ENCODE assay signal across 8 cellular contexts in genomic region chr1:26417111-26417510, GRCh38. TPM values are rescaled to one million over a fixed set of nuclear protein-coding genes. Genes with fewer than 3 reads are reported as not detected.
DNase-seq lines count a peak whose midpoint lies in the region; ATAC-seq and TF ChIP-seq lines count a peak whose summit lies in the region.

No MANE protein-coding gene starts in this region.

- peaks cover 5% of the 10 kb centered on the region for H3K4me1 ChIP-seq in PC-3 (ENCODE audit: insufficient read depth, low read length)
- no peaks in the 10 kb centered on the region for H3K4me1 ChIP-seq in esophagus muscularis mucosa

- DNase-seq in EL = peak; percentile 66
- DNase-seq in Jurkat, Clone E6-1 (ENCODE audit: low read depth, low spot score) = peak; percentile 75
- DNase-seq in PC-3 = peak; percentile 85
- peak; percentile 79 for DNase-seq in activated T-cell treated with anti-CD3 and anti-CD28 coated beads for 48 hours (ENCODE audit: low read depth)
- no peak for DNase-seq in esophagus muscularis mucosa (ENCODE audit: extremely low spot score)
- peak; percentile 74 for DNase-seq in naive B cell
- peak; percentile 82 to 90 for DNase-seq in stimulated activated effector memory CD8-positive, alpha-beta T cell treated with anti-CD3 and anti-CD28 coated beads, Interleukin-12 subunit alpha, Interleukin-12 subunit beta, amount 100 ng/mL, for 72 hours (ENCODE audit: low spot score in 2 of 2)

- H3K9me3 ChIP-seq in PC-3 (ENCODE audit: low read length) (no peaks in the 10 kb centered on the region), esophagus muscularis mucosa (no peaks in the 10 kb centered on the region)

- no peak overlapping the region for H3K4me3 Mint-ChIP-seq in naive B cell
- H3K4me3 Mint-ChIP-seq in stimulated activated effector memory CD8-positive, alpha-beta T cell treated with anti-CD3 and anti-CD28 coated beads, Interleukin-12 subunit alpha, Interleukin-12 subunit beta, amount 100 ng/mL, for 72 hours = no peak overlapping the region

- no peak overlapping the region for H2AFZ ChIP-seq in PC-3 (ENCODE audit: low read length)

- H3K36me3 Mint-ChIP-seq in naive B cell = no peaks in the 10 kb centered on the region
- no peaks in the 10 kb centered on the region for H3K36me3 Mint-ChIP-seq in stimulated activated effector memory CD8-positive, alpha-beta T cell treated with anti-CD3 and anti-CD28 coated beads, Interleukin-12 subunit alpha, Interleukin-12 subunit beta, amount 100 ng/mL, for 72 hours

- no peak overlapping the region for H3K9ac ChIP-seq in PC-3 (ENCODE audit: low read length)

- no peaks in the 10 kb centered on the region for H3K4me1 Mint-ChIP-seq in naive B cell
- no peaks in the 10 kb centered on the region for H3K4me1 Mint-ChIP-seq in stimulated activated effector memory CD8-positive, alpha-beta T cell treated with anti-CD3 and anti-CD28 coated beads, Interleukin-12 subunit alpha, Interleukin-12 subunit beta, amount 100 ng/mL, for 72 hours

- no peaks in the 10 kb centered on the region for H4K20me1 ChIP-seq in PC-3 (ENCODE audit: low read length)

- H3K36me3 ChIP-seq in PC-3 (ENCODE audit: low read depth, low read length) (no peaks in the 10 kb centered on the region), esophagus muscularis mucosa (no peaks in the 10 kb centered on the region)

- TF ChIP-seq POLR2A in esophagus muscularis mucosa (IDR thresholded peaks at IDR 0.05; ENCODE audit: low read depth) = no peak

- POLR2A ChIA-PET in PC-3 (lab: Charles Lee; ENCODE audit: unreplicated experiment) = interaction anchor here (0.6 kb wide), 1 partner anchor 8 kb away, joined by 4 read pairs; no protein-coding TSS in a partner anchor

- no peak for TF ChIP-seq EP300 in esophagus muscularis mucosa (IDR thresholded peaks at IDR 0.05)

- intact Hi-C loops in PC-3 (cut with micrococcal nuclease) (loop anchor here (10.0 kb wide), 1 partner anchor 312 kb away; no protein-coding TSS in a partner anchor), esophagus muscularis mucosa (cut with DNase I) (no loop called here)

- no peak overlapping the region for H3K4me3 ChIP-seq in Jurkat, Clone E6-1 (ENCODE audit: low read length)
- H3K4me3 ChIP-seq in PC-3 (ENCODE audit: low read length) (no peak overlapping the region), esophagus muscularis mucosa (no peak overlapping the region)

- no peaks in the 10 kb centered on the region for H3K79me2 ChIP-seq in PC-3 (ENCODE audit: low read length)

- CTCF ChIA-PET in PC-3 (lab: Charles Lee) = interaction anchor here (0.5 to 1.4 kb wide), 13 partner anchors 12 to 334 kb away, joined by 3 to 10 read pairs (median 4); partner anchors contain the start of genes DHDDS and SH3BGRL3

- no TSS peak for BruUV-seq in PC-3 (replicated peaks; lab: Mats Ljungman, UMichigan)

- H3F3A ChIP-seq in PC-3 (ENCODE audit: low read length, unreplicated experiment) = no peaks in the 10 kb centered on the region

- H3K27me3 Mint-ChIP-seq in naive B cell = peaks cover 41 to 48% (median 42%) of the 10 kb centered on the region in 3 donors

- H3K9me3 Mint-ChIP-seq in naive B cell = peaks cover 0 to 6% (median 0%) of the 10 kb centered on the region in 7 donors
- no peaks in the 10 kb centered on the region for H3K9me3 Mint-ChIP-seq in stimulated activated effector memory CD8-positive, alpha-beta T cell treated with anti-CD3 and anti-CD28 coated beads, Interleukin-12 subunit alpha, Interleukin-12 subunit beta, amount 100 ng/mL, for 72 hours

- H3K27ac ChIP-seq in PC-3 (ENCODE audit: low read length) (no peak overlapping the region), esophagus muscularis mucosa (replicated peaks in 1 of 4) (no peak overlapping the region)

- H3K27ac Mint-ChIP-seq in naive B cell = no peak overlapping the region
- no peak overlapping the region for H3K27ac Mint-ChIP-seq in stimulated activated effector memory CD8-positive, alpha-beta T cell treated with anti-CD3 and anti-CD28 coated beads, Interleukin-12 subunit alpha, Interleukin-12 subunit beta, amount 100 ng/mL, for 72 hours

- H3K27me3 ChIP-seq in PC-3 (ENCODE audit: low read length) (peaks cover 34% of the 10 kb centered on the region), esophagus muscularis mucosa (peaks cover 0 to 69% (median 16%) of the 10 kb centered on the region in 4 donors)

- no peaks in the 10 kb centered on the region for H3K9me2 ChIP-seq in PC-3 (replicated peaks; ENCODE audit: low read length)

- WGBS in esophagus muscularis mucosa = 9% methylated on average over 6 of the region's 7 CpGs

- TF ChIP-seq CTCF in PC-3 (conservative IDR thresholded peaks at IDR 0.05; ENCODE audit: low read depth, low read length) (peak; percentile 82), esophagus muscularis mucosa (IDR thresholded peaks at IDR 0.05) (peak; percentile 46 to 80 (median 68))

- ATAC-seq in PC-3 = peak; percentile 99
- ATAC-seq in naive B cell (ENCODE audit: low read depth in 2 of 2) = peak; percentile 100
- ATAC-seq in stimulated activated effector memory CD8-positive, alpha-beta T cell treated with anti-CD3 and anti-CD28 coated beads, Interleukin-12 subunit alpha, Interleukin-12 subunit beta, amount 100 ng/mL, for 72 hours = peak; percentile 99
- ATAC-seq in HG03159 (IDR thresholded peaks at IDR 0.05; ENCODE audit: unreplicated experiment) = no peak

- H3K4me2 ChIP-seq in PC-3 (ENCODE audit: low read length) = no peak overlapping the region

RNA-seq across cellular contexts. Expression of gene LIN28A, which starts 6.5 kb away (rescaled TPM):
- polyA plus RNA-seq in Jurkat, Clone E6-1 (2012; ENCODE audit: insufficient read depth, insufficient read length) = not detected
- total RNA-seq in PC-3 (2014; rRNA removed) (not detected in 2 replicates), esophagus muscularis mucosa (not detected)
- not detected for polyA plus RNA-seq in naive B cell (ENCODE audit: low read depth in 6 of 6)

RNA-seq across cellular contexts. Expression of gene DHDDS, which starts 15.0 kb away (rescaled TPM):
- polyA plus RNA-seq in Jurkat, Clone E6-1 (2012; ENCODE audit: insufficient read depth, insufficient read length) = 31.5 TPM
- total RNA-seq in PC-3 (2014; rRNA removed) (49.6 and 52.8 TPM in 2 replicates), esophagus muscularis mucosa (10 to 100 TPM; 28.7 to 38.9 (median 30.4) TPM)
- polyA plus RNA-seq in naive B cell (ENCODE audit: low read depth in 6 of 6) = 10 to 100 TPM; 15.9 to 27.9 (median 21.9) TPM

RNA-seq across cellular contexts. Expression of gene ZNF683, which starts 44.6 kb away (rescaled TPM):
- not detected for polyA plus RNA-seq in Jurkat, Clone E6-1 (2012; ENCODE audit: insufficient read depth, insufficient read length)
- total RNA-seq in PC-3 (2014; rRNA removed) (not detected in 2 replicates), esophagus muscularis mucosa (not detected)
- not detected for polyA plus RNA-seq in naive B cell (ENCODE audit: low read depth in 6 of 6)

RNA-seq across cellular contexts. Expression of gene HMGN2, which starts 55.1 kb away (rescaled TPM):
- 1,237 TPM for polyA plus RNA-seq in Jurkat, Clone E6-1 (2012; ENCODE audit: insufficient read depth, insufficient read length)
- total RNA-seq in PC-3 (2014; rRNA removed) (822 and 888 TPM in 2 replicates), esophagus muscularis mucosa (100 to 1,000 TPM; 124 to 263 (median 189) TPM)
- 1,000 to 10,000 TPM in 3 of 6 donors, 100 to 1,000 TPM in 3; 939 to 1,353 (median 1,048) TPM for polyA plus RNA-seq in naive B cell (ENCODE audit: low read depth in 6 of 6)
